In the genomic region with DNA sequence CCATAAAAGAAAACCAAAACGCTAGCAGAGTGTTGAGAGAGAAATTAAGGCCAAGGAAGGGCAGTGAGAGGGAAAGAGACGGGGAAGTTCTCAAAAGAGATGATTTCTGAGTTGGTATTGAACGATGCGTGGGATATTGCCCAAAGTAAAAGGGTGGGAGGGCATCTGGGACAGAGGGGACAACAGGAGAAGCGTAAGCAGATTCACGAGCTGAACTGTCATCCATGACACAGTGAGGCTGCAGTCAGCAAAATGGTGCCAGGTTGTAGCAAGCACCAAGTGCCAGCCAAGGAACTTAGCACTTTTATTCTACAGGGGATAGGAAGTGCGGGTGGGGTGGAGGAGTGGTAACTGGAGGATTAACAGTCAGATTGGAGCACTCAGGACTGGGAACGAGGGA, we compare ENCODE assay signal across 13 cellular contexts.
"Had no signal": no experiment of that assay in that cellular context is flagged by ENCODE, and none has a peak within 500 bp of the region (broad histone marks: within the 10 kb centered on the region; RNA-seq: fewer than 3 reads in every experiment).

No MANE protein-coding gene starts in this region.

- H3K9me3 ChIP-seq: gastrocnemius medialis had no signal

- H3K36me3 Mint-ChIP-seq: activated CD4-positive, alpha-beta memory T cell treated with anti-CD3 and anti-CD28 coated beads for 36 hours; natural killer cell had no signal

- DNase-seq: activated CD4-positive, alpha-beta memory T cell treated with anti-CD3 and anti-CD28 coated beads for 36 hours; activated CD4-positive, CD25-positive, alpha-beta regulatory T cell treated with anti-CD3 and anti-CD28 coated beads, Interleukin-2, amount 50 U/mL, for 72 hours; activated gamma-delta T cell; activated naive CD8-positive, alpha-beta T cell treated with anti-CD3 and anti-CD28 coated beads for 36 hours; activated T-cell treated with anti-CD3 and anti-CD28 coated beads, Interleukin-2, amount 50 U/mL, for 4 hours; cortex of kidney; effector memory CD4-positive, alpha-beta T cell; gastrocnemius medialis; kidney; natural killer cell; SIG-M5; small intestine had no signal

- H3K36me3 ChIP-seq: gastrocnemius medialis had no signal

- H3K4me3 Mint-ChIP-seq: activated CD4-positive, alpha-beta memory T cell treated with anti-CD3 and anti-CD28 coated beads for 36 hours; activated naive CD8-positive, alpha-beta T cell treated with anti-CD3 and anti-CD28 coated beads for 36 hours; activated T-cell treated with anti-CD3 and anti-CD28 coated beads, Interleukin-2, amount 50 U/mL, for 4 hours; natural killer cell had no signal

- H3K27me3 Mint-ChIP-seq: activated CD4-positive, alpha-beta memory T cell treated with anti-CD3 and anti-CD28 coated beads for 36 hours; activated naive CD8-positive, alpha-beta T cell treated with anti-CD3 and anti-CD28 coated beads for 36 hours had no signal

- ATAC-seq: activated T-cell treated with anti-CD3 and anti-CD28 coated beads, Interleukin-2, amount 50 U/mL, for 4 hours; gastrocnemius medialis; natural killer cell had no signal

- H3K9me3 Mint-ChIP-seq: activated CD4-positive, alpha-beta memory T cell treated with anti-CD3 and anti-CD28 coated beads for 36 hours; activated naive CD8-positive, alpha-beta T cell treated with anti-CD3 and anti-CD28 coated beads for 36 hours; activated T-cell treated with anti-CD3 and anti-CD28 coated beads, Interleukin-2, amount 50 U/mL, for 4 hours; natural killer cell had no signal

- H3K27ac Mint-ChIP-seq: activated CD4-positive, alpha-beta memory T cell treated with anti-CD3 and anti-CD28 coated beads for 36 hours; activated naive CD8-positive, alpha-beta T cell treated with anti-CD3 and anti-CD28 coated beads for 36 hours had no signal

- H3K27me3 ChIP-seq: gastrocnemius medialis had no signal

- H3K4me3 ChIP-seq: gastrocnemius medialis, lung had no signal
